In the genomic region with DNA sequence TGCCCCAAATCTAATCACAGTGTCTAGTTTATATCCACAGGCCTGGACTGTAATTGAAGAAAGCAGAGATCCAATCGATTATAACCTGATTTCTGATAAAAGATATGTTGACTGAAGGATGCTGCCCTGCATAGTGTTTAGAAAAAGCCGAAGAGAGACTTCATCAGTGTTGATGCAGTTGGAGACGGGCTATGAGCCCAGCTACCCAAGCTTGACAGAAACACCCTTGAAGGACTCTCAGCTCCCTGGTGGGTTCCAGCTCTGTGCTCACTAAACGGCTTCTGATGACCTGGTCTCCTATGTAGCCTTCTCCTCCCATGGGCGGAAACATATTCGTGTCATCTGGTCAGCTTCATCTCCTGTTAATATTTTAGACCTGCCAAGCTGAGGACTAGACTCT, we compare ENCODE assay signal across 29 cellular contexts.
"Had no signal": no experiment of that assay in that cellular context is flagged by ENCODE, and none has a peak within 500 bp of the region (broad histone marks: within the 10 kb centered on the region; RNA-seq: fewer than 3 reads in every experiment).

No MANE protein-coding gene starts in this region.

- H3K4me1 ChIP-seq: gastroesophageal sphincter had no signal

- H3K9me3 Mint-ChIP-seq: activated B cell treated with CpG ODN at 0.5 μM for 24 hours; activated CD8-positive, alpha-beta T cell treated with anti-CD3 and anti-CD28 coated beads for 36 hours; activated T-cell treated with anti-CD3 and anti-CD28 coated beads, Interleukin-2, amount 50 U/mL, for 4 hours; activated T-helper 17 cell treated with anti-CD3 and anti-CD28 coated beads, Interleukin-2, amount 50 U/mL, for 72 hours; central memory CD8-positive, alpha-beta T cell; dendritic cell treated with granulocyte-macrophage colony-stimulating factor and Interleukin-4, amounts not matched to agents 40 ng/mL and 50 ng/mL, for 4 days had no signal

- ATAC-seq: activated CD4-positive, CD25-positive, alpha-beta regulatory T cell treated with anti-CD3 and anti-CD28 coated beads, Interleukin-2, amount 50 U/mL, for 24 hours; activated CD8-positive, alpha-beta T cell treated with anti-CD3 and anti-CD28 coated beads for 36 hours; activated T-cell treated with anti-CD3 and anti-CD28 coated beads, Interleukin-2, amount 50 U/mL, for 4 hours; activated T-helper 17 cell treated with anti-CD3 and anti-CD28 coated beads, Interleukin-2, amount 50 U/mL, for 72 hours; gastroesophageal sphincter had no signal

- H3K27me3 Mint-ChIP-seq: activated B cell treated with CpG ODN at 0.5 μM for 24 hours; activated CD8-positive, alpha-beta T cell treated with anti-CD3 and anti-CD28 coated beads for 36 hours; activated naive CD8-positive, alpha-beta T cell; activated T-helper 17 cell treated with anti-CD3 and anti-CD28 coated beads, Interleukin-2, amount 50 U/mL, for 72 hours; central memory CD8-positive, alpha-beta T cell had no signal

- H3K9me3 ChIP-seq: esophagus squamous epithelium, gastroesophageal sphincter had no signal

- H3K4me3 Mint-ChIP-seq: activated B cell treated with CpG ODN at 0.5 μM for 24 hours; activated CD8-positive, alpha-beta T cell treated with anti-CD3 and anti-CD28 coated beads for 36 hours; activated naive CD8-positive, alpha-beta T cell; activated T-cell treated with anti-CD3 and anti-CD28 coated beads, Interleukin-2, amount 50 U/mL, for 4 hours; activated T-helper 17 cell treated with anti-CD3 and anti-CD28 coated beads, Interleukin-2, amount 50 U/mL, for 72 hours; central memory CD8-positive, alpha-beta T cell; dendritic cell treated with granulocyte-macrophage colony-stimulating factor and Interleukin-4, amounts not matched to agents 40 ng/mL and 50 ng/mL, for 4 days had no signal

- H3K36me3 ChIP-seq: brain microvascular endothelial cell, esophagus squamous epithelium, gastroesophageal sphincter had no signal

- DNase-seq: activated B cell treated with CpG ODN at 0.5 μM for 24 hours; activated CD4-positive, alpha-beta T cell treated with anti-CD3 and anti-CD28 coated beads for 48 hours; activated CD4-positive, alpha-beta T cell treated with anti-CD3 and anti-CD28 coated beads, Interleukin-2, amount 50 U/mL, for 1 hour; activated CD4-positive, alpha-beta T cell treated with anti-CD3 and anti-CD28 coated beads, Interleukin-2, amount 50 U/mL, for 48 hours; activated CD8-positive, alpha-beta memory T cell treated with anti-CD3 and anti-CD28 coated beads for 24 hours; activated CD8-positive, alpha-beta T cell treated with anti-CD3 and anti-CD28 coated beads for 36 hours; activated effector memory CD4-positive, alpha-beta T cell treated with Interleukin-2 at 50 U/mL for 16 hours; activated gamma-delta T cell treated with Interleukin-2 at 50 U/mL for 16 hours; activated naive CD4-positive, alpha-beta T cell treated with anti-CD3 and anti-CD28 coated beads, Interleukin-2, amount 50 U/mL, for 16 hours; activated naive CD4-positive, alpha-beta T cell treated with Interleukin-2 at 50 U/mL for 16 hours; activated T-cell treated with anti-CD3 and anti-CD28 coated beads, Interleukin-2, amount 50 U/mL, for 4 hours; amniotic stem cell; anterior cingulate cortex; brain microvascular endothelial cell; dorsolateral prefrontal cortex; effector memory CD4-positive, alpha-beta T cell; esophagus squamous epithelium; foreskin melanocyte; T-helper 2 cell; T-helper 9 cell; WERI-Rb-1 had no signal

- H3K27ac ChIP-seq: brain microvascular endothelial cell, coronary artery, dorsolateral prefrontal cortex, epithelial cell of prostate, esophagus squamous epithelium, gastroesophageal sphincter, WERI-Rb-1 had no signal

- H3K4me3 ChIP-seq: coronary artery, dorsolateral prefrontal cortex, esophagus squamous epithelium, gastroesophageal sphincter had no signal

- H3K27me3 ChIP-seq: brain microvascular endothelial cell, dorsolateral prefrontal cortex, esophagus squamous epithelium had no signal

- H3K27ac Mint-ChIP-seq: activated B cell treated with CpG ODN at 0.5 μM for 24 hours; activated CD8-positive, alpha-beta T cell treated with anti-CD3 and anti-CD28 coated beads for 36 hours; activated naive CD8-positive, alpha-beta T cell; activated T-helper 17 cell treated with anti-CD3 and anti-CD28 coated beads, Interleukin-2, amount 50 U/mL, for 72 hours; dendritic cell treated with granulocyte-macrophage colony-stimulating factor and Interleukin-4, amounts not matched to agents 40 ng/mL and 50 ng/mL, for 4 days had no signal
